Comparison of ENCODE assay signal across 16 cellular contexts in genomic region chr10:97782455-97783228, GRCh38. TPM values are rescaled to one million over a fixed set of nuclear protein-coding genes. Genes with fewer than 3 reads are reported as not detected.
A peak's percentile ranks its signal among the peaks of the same experiment; 100 is the strongest.
DNase-seq lines count a peak whose midpoint lies in the region; ATAC-seq, FAIRE-seq and TF ChIP-seq lines count a peak whose summit lies in the region.
"Had no signal": no experiment of that assay in that cellular context is flagged by ENCODE, and none has a peak within 500 bp of the region (broad histone marks: within the 10 kb centered on the region; RNA-seq: fewer than 3 reads in every experiment).

No MANE protein-coding gene starts in this region.

- H3K27ac Mint-ChIP-seq in activated naive CD8-positive, alpha-beta T cell treated with anti-CD3 and anti-CD28 coated beads, Interleukin-2, amount 10 ng/mL, durations not matched to agents 7 days and 5 days, result peak overlapping the region; percentile 89
- H3K27ac Mint-ChIP-seq in activated naive CD8-positive, alpha-beta T cell treated with anti-CD3 and anti-CD28 coated beads for 36 hours, result no peak overlapping the region
- H3K27ac Mint-ChIP-seq: nephron progenitor cell had no signal

- no peaks in the 10 kb centered on the region for H3K9me3 Mint-ChIP-seq in activated naive CD8-positive, alpha-beta T cell treated with anti-CD3 and anti-CD28 coated beads, Interleukin-2, amount 10 ng/mL, durations not matched to agents 7 days and 5 days
- H3K9me3 Mint-ChIP-seq in activated naive CD8-positive, alpha-beta T cell treated with anti-CD3 and anti-CD28 coated beads for 36 hours, result no peaks in the 10 kb centered on the region
- H3K9me3 Mint-ChIP-seq: activated naive CD4-positive, alpha-beta T cell treated with anti-CD3 and anti-CD28 coated beads for 36 hours; nephron progenitor cell had no signal

- H3K4me1 Mint-ChIP-seq in activated naive CD8-positive, alpha-beta T cell treated with anti-CD3 and anti-CD28 coated beads, Interleukin-2, amount 10 ng/mL, durations not matched to agents 7 days and 5 days, result peaks cover 27% of the 10 kb centered on the region
- peaks cover 25% of the 10 kb centered on the region for H3K4me1 Mint-ChIP-seq in activated naive CD8-positive, alpha-beta T cell treated with anti-CD3 and anti-CD28 coated beads for 36 hours

- H3K4me1 ChIP-seq in keratinocyte (ENCODE audit: control insufficient read depth, extremely low read depth, insufficient read depth, low read length), result peaks cover 35% of the 10 kb centered on the region
- peaks cover 15 to 43% of the 10 kb centered on the region in 2 donors for H3K4me1 ChIP-seq in thyroid gland

- ATAC-seq in activated naive CD8-positive, alpha-beta T cell treated with anti-CD3 and anti-CD28 coated beads, Interleukin-2, amount 10 ng/mL, durations not matched to agents 7 days and 5 days (ENCODE audit: low read depth), result no peak
- ATAC-seq in HG03135 (IDR thresholded peaks at IDR 0.05; ENCODE audit: unreplicated experiment), result no peak

- no peaks in the 10 kb centered on the region for H3K9me3 ChIP-seq in keratinocyte (ENCODE audit: control insufficient read depth, low read depth, low read length)
- H3K9me3 ChIP-seq in thyroid gland, result no peaks in the 10 kb centered on the region
- H3K9me3 ChIP-seq: stomach had no signal

- no peaks in the 10 kb centered on the region for H3K9me1 ChIP-seq in keratinocyte (ENCODE audit: control insufficient read depth, extremely low read depth, insufficient read depth, low read length)

- no peak for TF ChIP-seq POLR2A in thyroid gland (IDR thresholded peaks at IDR 0.05)

- H3K27me3 ChIP-seq in keratinocyte (ENCODE audit: control insufficient read depth, extremely low read depth, insufficient read depth, low read length) (no peaks in the 10 kb centered on the region), thyroid gland (no peaks in the 10 kb centered on the region)
- H3K27me3 ChIP-seq: cardiac muscle cell, stomach had no signal

- no peak overlapping the region for H3K4me3 ChIP-seq in keratinocyte (ENCODE audit: control insufficient read depth in 2 of 3, extremely low read depth in 1 of 3, insufficient read depth in 2 of 3, low read depth in 1 of 3, low read length in 3 of 3)
- no peak overlapping the region for H3K4me3 ChIP-seq in thyroid gland (replicated peaks in 1 of 3)
- H3K4me3 ChIP-seq: cardiac muscle cell, stomach had no signal

- no peak overlapping the region for H2AFZ ChIP-seq in keratinocyte (ENCODE audit: control insufficient read depth, low read length)

- no peaks in the 10 kb centered on the region for H3K79me2 ChIP-seq in keratinocyte (ENCODE audit: control insufficient read depth, insufficient read depth, low read length)

- no peaks in the 10 kb centered on the region for H3K36me3 ChIP-seq in keratinocyte (ENCODE audit: control insufficient read depth in 2 of 2, extremely low read depth in 1 of 2, insufficient read depth in 2 of 2, low read length in 2 of 2)
- H3K36me3 ChIP-seq in thyroid gland, result no peaks in the 10 kb centered on the region
- H3K36me3 ChIP-seq: cardiac muscle cell, stomach had no signal

- H3K27ac ChIP-seq in keratinocyte (ENCODE audit: control insufficient read depth, insufficient read depth, low read length) (no peak overlapping the region), thyroid gland (no peak overlapping the region)

- dilution Hi-C loops in keratinocyte (cut with MboI; ENCODE audit: extremely low pct_ligation_motif_present, low sequenced_read_pairs), result no loop called here

- no peak overlapping the region for H3K4me2 ChIP-seq in keratinocyte (ENCODE audit: control insufficient read depth, extremely low read depth, insufficient read depth, low read depth, low read length)

- TF ChIP-seq CTCF in keratinocyte (optimal IDR thresholded peaks at IDR 0.05 in 1 of 3, IDR thresholded peaks at IDR 0.05 in 1 of 3, conservative IDR thresholded peaks at IDR 0.05 in 1 of 3; ENCODE audit: extremely low read depth in 1 of 3, insufficient read depth in 2 of 3, low read length in 3 of 3) (no peak), thyroid gland (IDR thresholded peaks at IDR 0.05) (no peak)

- H3K9ac ChIP-seq in keratinocyte (ENCODE audit: control insufficient read depth, extremely low read depth, insufficient read depth, low read length), result no peak overlapping the region

- no peak for DNase-seq in activated naive CD8-positive, alpha-beta T cell treated with anti-CD3 and anti-CD28 coated beads, Interleukin-2, amount 10 ng/mL, durations not matched to agents 7 days and 5 days
- no peak for DNase-seq in activated naive CD8-positive, alpha-beta T cell treated with anti-CD3 and anti-CD28 coated beads for 36 hours
- DNase-seq in amniotic epithelial cell (ENCODE audit: low read depth), result peak; percentile 36
- DNase-seq in keratinocyte (ENCODE audit: low read depth, low spot score), result peak; percentile 33
- peak; percentile 50 to 79 for DNase-seq in thyroid gland
- no peak for DNase-seq in T-helper 1 cell
- DNase-seq in DMS53 treated with DMSO at 0.1 percent for 48 hours (lab: John Stamatoyannopoulos, UW; ENCODE audit: unreplicated experiment), result no peak
- DNase-seq: activated CD4-positive, alpha-beta T cell treated with anti-CD3 and anti-CD28 coated beads for 1 hour; mesendoderm; NCI-H446; nephron progenitor cell; stomach had no signal

- H3K4me3 Mint-ChIP-seq in activated naive CD8-positive, alpha-beta T cell treated with anti-CD3 and anti-CD28 coated beads, Interleukin-2, amount 10 ng/mL, durations not matched to agents 7 days and 5 days, result peak overlapping the region; percentile 71
- H3K4me3 Mint-ChIP-seq in activated naive CD8-positive, alpha-beta T cell treated with anti-CD3 and anti-CD28 coated beads for 36 hours, result no peak overlapping the region
- H3K4me3 Mint-ChIP-seq: activated naive CD4-positive, alpha-beta T cell treated with anti-CD3 and anti-CD28 coated beads for 36 hours; nephron progenitor cell had no signal

- no peaks in the 10 kb centered on the region for H3K36me3 Mint-ChIP-seq in activated naive CD8-positive, alpha-beta T cell treated with anti-CD3 and anti-CD28 coated beads, Interleukin-2, amount 10 ng/mL, durations not matched to agents 7 days and 5 days
- H3K36me3 Mint-ChIP-seq in activated naive CD8-positive, alpha-beta T cell treated with anti-CD3 and anti-CD28 coated beads for 36 hours, result no peaks in the 10 kb centered on the region

- peak; percentile 67 for FAIRE-seq in keratinocyte (lab: Jason Lieb, UNC)
- FAIRE-seq: urothelium cell line had no signal

- intact Hi-C loops in thyroid gland (cut with DNase I), result no loop called here

- POLR2A ChIA-PET in activated naive CD8-positive, alpha-beta T cell treated with anti-CD3 and anti-CD28 coated beads, Interleukin-2, amount 10 ng/mL, durations not matched to agents 7 days and 5 days (lab: Charles Lee), result interaction anchor here (1.4 kb wide), 1 partner anchor 68 kb away, joined by 12 read pairs; the partner anchor contains the start of gene GOLGA7B

- no peaks in the 10 kb centered on the region for H4K20me1 ChIP-seq in keratinocyte (ENCODE audit: control insufficient read depth, extremely low read depth, insufficient read depth, low read length)

- peaks cover 6% of the 10 kb centered on the region for H3K27me3 Mint-ChIP-seq in activated naive CD8-positive, alpha-beta T cell treated with anti-CD3 and anti-CD28 coated beads, Interleukin-2, amount 10 ng/mL, durations not matched to agents 7 days and 5 days
- no peaks in the 10 kb centered on the region for H3K27me3 Mint-ChIP-seq in activated naive CD8-positive, alpha-beta T cell treated with anti-CD3 and anti-CD28 coated beads for 36 hours

- 62 to 64% methylated on average over 10 of the region's 11 CpGs for WGBS in thyroid gland, 2 donors

RNA-seq across cellular contexts. Expression of gene SFRP5, which starts 10.8 kb away (rescaled TPM):
- under 1 TPM; 0.22 to 0.23 TPM for total RNA-seq in activated naive CD8-positive, alpha-beta T cell treated with anti-CD3 and anti-CD28 coated beads, Interleukin-2, amount 10 ng/mL, durations not matched to agents 7 days and 5 days
- total RNA-seq in activated naive CD8-positive, alpha-beta T cell treated with anti-CD3 and anti-CD28 coated beads for 36 hours, result under 1 TPM; 0.22 to 0.27 TPM
- polyA plus RNA-seq in keratinocyte, result not detected in 3 replicates
- polyA plus RNA-seq in keratinocyte (2011; ENCODE audit: low read depth), result not detected
- polyA plus RNA-seq in keratinocyte (2011; cell fraction: cytosol; rRNA removed), result not detected in 2 replicates
- polyA plus RNA-seq in keratinocyte (2011; cell fraction: nucleus; rRNA removed), result not detected in 2 replicates
- polyA plus RNA-seq in keratinocyte (2012; ENCODE audit: low replicate concordance), result 0.11 TPM in 1 of 2 replicates, not detected in the other
- not detected in 3 replicates for polyA minus RNA-seq in keratinocyte
- not detected for polyA minus RNA-seq in keratinocyte (2011; cell fraction: cytosol; rRNA and poly(A)+ RNA removed)
- polyA minus RNA-seq in keratinocyte (2011; cell fraction: nucleus; rRNA and poly(A)+ RNA removed), result not detected in 2 replicates
- under 1 TPM in 2 of 4 donors, not detected in 2; 0.22 to 0.40 TPM for total RNA-seq in thyroid gland
- total RNA-seq: activated naive CD4-positive, alpha-beta T cell treated with anti-CD3 and anti-CD28 coated beads for 36 hours had no signal

RNA-seq across cellular contexts. Expression of gene ZFYVE27, which starts 45.7 kb away (rescaled TPM):
- total RNA-seq in activated naive CD8-positive, alpha-beta T cell treated with anti-CD3 and anti-CD28 coated beads, Interleukin-2, amount 10 ng/mL, durations not matched to agents 7 days and 5 days, result 10 to 100 TPM; 36.9 to 43.4 TPM
- 10 to 100 TPM; 20.9 to 22.8 TPM for total RNA-seq in activated naive CD8-positive, alpha-beta T cell treated with anti-CD3 and anti-CD28 coated beads for 36 hours
- polyA plus RNA-seq in keratinocyte, result 14.2 to 23.2 TPM (median 14.3 TPM) in 3 replicates
- 10.1 TPM for polyA plus RNA-seq in keratinocyte (2011; ENCODE audit: low read depth)
- 5.8 and 6.5 TPM in 2 replicates for polyA plus RNA-seq in keratinocyte (2011; cell fraction: cytosol; rRNA removed)
- 66.2 and 75.9 TPM in 2 replicates for polyA plus RNA-seq in keratinocyte (2011; cell fraction: nucleus; rRNA removed)
- 10.9 and 15.3 TPM in 2 replicates for polyA plus RNA-seq in keratinocyte (2012; ENCODE audit: low replicate concordance)
- polyA minus RNA-seq in keratinocyte, result 12.6 to 19.6 TPM (median 18.3 TPM) in 3 replicates
- polyA minus RNA-seq in keratinocyte (2011; cell fraction: cytosol; rRNA and poly(A)+ RNA removed), result 10.9 TPM
- 28.7 and 34.0 TPM in 2 replicates for polyA minus RNA-seq in keratinocyte (2011; cell fraction: nucleus; rRNA and poly(A)+ RNA removed)
- total RNA-seq in thyroid gland, result 10 to 100 TPM; 18.4 to 43.5 (median 24.8) TPM

Comparison
In these comparisons a context has a peak if more than half of its experiments do, and no peak if none do; other contexts are left out.
1. DNase-seq: peak in amniotic epithelial cell (single experiment), keratinocyte (single experiment) and thyroid gland (2 of 2); none in activated naive CD8-positive, alpha-beta T cell treated with anti-CD3 and anti-CD28 coated beads, Interleukin-2, amount 10 ng/mL, durations not matched to agents 7 days and 5 days (single experiment), activated naive CD8-positive, alpha-beta T cell treated with anti-CD3 and anti-CD28 coated beads for 36 hours (single experiment), T-helper 1 cell (0 of 5) and DMS53 treated with DMSO at 0.1 percent for 48 hours (single experiment).